In the genomic region with DNA sequence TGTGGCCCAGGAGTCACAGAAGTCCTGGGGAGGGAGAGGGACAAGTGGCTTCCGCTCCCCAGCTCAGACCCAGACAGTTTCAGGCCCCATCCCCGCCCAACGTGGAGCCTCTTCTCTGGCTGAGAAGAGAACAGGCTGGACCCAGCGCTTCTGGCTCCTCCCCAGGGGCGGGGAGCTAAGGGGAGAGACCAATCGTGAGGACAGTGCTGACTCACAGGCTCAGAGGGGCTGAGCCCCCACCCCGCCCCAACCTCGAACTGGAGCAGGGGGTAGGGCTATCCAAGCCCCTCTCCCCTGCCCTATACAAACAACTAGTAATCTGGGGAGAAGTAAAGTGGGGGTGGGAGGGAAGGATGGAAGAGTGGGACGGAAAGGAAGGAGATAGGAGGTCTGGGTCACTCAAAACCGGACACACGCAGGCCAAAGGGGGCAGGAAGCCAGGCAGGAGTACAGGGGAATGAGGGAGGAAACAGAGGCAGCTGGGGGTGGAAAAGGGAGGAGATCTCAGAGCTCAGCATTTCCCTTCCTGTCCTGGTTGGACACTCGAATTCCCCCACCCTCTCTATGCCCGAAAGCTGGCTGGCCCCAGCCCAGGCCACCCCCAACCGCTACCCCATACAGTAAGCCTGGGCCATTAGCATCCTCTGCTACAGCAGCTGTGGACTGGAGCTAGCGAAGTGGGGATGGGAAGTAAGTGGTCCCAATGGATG, we compare ENCODE assay signal across 1 cellular context.
A peak's percentile ranks its signal among the peaks of the same experiment; 100 is the strongest.
TF ChIP-seq lines count a peak whose summit lies in the region.

A gene with protein sequence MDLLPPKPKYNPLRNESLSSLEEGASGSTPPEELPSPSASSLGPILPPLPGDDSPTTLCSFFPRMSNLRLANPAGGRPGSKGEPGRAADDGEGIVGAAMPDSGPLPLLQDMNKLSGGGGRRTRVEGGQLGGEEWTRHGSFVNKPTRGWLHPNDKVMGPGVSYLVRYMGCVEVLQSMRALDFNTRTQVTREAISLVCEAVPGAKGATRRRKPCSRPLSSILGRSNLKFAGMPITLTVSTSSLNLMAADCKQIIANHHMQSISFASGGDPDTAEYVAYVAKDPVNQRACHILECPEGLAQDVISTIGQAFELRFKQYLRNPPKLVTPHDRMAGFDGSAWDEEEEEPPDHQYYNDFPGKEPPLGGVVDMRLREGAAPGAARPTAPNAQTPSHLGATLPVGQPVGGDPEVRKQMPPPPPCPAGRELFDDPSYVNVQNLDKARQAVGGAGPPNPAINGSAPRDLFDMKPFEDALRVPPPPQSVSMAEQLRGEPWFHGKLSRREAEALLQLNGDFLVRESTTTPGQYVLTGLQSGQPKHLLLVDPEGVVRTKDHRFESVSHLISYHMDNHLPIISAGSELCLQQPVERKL (minus strand): TSS at position 117 of the 710 bp plus-strand sequence. CDS start 221 bp downstream, outside the sequence.

TF ChIP-seq in HepG2, 621 proteins besides CTCF, POLR2A, EP300 and RAD21 (continued from another document and continues in another):
- TF ChIP-seq, protein P1, sequence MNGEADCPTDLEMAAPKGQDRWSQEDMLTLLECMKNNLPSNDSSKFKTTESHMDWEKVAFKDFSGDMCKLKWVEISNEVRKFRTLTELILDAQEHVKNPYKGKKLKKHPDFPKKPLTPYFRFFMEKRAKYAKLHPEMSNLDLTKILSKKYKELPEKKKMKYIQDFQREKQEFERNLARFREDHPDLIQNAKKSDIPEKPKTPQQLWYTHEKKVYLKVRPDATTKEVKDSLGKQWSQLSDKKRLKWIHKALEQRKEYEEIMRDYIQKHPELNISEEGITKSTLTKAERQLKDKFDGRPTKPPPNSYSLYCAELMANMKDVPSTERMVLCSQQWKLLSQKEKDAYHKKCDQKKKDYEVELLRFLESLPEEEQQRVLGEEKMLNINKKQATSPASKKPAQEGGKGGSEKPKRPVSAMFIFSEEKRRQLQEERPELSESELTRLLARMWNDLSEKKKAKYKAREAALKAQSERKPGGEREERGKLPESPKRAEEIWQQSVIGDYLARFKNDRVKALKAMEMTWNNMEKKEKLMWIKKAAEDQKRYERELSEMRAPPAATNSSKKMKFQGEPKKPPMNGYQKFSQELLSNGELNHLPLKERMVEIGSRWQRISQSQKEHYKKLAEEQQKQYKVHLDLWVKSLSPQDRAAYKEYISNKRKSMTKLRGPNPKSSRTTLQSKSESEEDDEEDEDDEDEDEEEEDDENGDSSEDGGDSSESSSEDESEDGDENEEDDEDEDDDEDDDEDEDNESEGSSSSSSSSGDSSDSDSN (CRISPR knock-in tag; IDR thresholded peaks at IDR 0.05) = peak; percentile 20; the same call in 1 of the 2 replicates
- TF ChIP-seq, protein P2, sequence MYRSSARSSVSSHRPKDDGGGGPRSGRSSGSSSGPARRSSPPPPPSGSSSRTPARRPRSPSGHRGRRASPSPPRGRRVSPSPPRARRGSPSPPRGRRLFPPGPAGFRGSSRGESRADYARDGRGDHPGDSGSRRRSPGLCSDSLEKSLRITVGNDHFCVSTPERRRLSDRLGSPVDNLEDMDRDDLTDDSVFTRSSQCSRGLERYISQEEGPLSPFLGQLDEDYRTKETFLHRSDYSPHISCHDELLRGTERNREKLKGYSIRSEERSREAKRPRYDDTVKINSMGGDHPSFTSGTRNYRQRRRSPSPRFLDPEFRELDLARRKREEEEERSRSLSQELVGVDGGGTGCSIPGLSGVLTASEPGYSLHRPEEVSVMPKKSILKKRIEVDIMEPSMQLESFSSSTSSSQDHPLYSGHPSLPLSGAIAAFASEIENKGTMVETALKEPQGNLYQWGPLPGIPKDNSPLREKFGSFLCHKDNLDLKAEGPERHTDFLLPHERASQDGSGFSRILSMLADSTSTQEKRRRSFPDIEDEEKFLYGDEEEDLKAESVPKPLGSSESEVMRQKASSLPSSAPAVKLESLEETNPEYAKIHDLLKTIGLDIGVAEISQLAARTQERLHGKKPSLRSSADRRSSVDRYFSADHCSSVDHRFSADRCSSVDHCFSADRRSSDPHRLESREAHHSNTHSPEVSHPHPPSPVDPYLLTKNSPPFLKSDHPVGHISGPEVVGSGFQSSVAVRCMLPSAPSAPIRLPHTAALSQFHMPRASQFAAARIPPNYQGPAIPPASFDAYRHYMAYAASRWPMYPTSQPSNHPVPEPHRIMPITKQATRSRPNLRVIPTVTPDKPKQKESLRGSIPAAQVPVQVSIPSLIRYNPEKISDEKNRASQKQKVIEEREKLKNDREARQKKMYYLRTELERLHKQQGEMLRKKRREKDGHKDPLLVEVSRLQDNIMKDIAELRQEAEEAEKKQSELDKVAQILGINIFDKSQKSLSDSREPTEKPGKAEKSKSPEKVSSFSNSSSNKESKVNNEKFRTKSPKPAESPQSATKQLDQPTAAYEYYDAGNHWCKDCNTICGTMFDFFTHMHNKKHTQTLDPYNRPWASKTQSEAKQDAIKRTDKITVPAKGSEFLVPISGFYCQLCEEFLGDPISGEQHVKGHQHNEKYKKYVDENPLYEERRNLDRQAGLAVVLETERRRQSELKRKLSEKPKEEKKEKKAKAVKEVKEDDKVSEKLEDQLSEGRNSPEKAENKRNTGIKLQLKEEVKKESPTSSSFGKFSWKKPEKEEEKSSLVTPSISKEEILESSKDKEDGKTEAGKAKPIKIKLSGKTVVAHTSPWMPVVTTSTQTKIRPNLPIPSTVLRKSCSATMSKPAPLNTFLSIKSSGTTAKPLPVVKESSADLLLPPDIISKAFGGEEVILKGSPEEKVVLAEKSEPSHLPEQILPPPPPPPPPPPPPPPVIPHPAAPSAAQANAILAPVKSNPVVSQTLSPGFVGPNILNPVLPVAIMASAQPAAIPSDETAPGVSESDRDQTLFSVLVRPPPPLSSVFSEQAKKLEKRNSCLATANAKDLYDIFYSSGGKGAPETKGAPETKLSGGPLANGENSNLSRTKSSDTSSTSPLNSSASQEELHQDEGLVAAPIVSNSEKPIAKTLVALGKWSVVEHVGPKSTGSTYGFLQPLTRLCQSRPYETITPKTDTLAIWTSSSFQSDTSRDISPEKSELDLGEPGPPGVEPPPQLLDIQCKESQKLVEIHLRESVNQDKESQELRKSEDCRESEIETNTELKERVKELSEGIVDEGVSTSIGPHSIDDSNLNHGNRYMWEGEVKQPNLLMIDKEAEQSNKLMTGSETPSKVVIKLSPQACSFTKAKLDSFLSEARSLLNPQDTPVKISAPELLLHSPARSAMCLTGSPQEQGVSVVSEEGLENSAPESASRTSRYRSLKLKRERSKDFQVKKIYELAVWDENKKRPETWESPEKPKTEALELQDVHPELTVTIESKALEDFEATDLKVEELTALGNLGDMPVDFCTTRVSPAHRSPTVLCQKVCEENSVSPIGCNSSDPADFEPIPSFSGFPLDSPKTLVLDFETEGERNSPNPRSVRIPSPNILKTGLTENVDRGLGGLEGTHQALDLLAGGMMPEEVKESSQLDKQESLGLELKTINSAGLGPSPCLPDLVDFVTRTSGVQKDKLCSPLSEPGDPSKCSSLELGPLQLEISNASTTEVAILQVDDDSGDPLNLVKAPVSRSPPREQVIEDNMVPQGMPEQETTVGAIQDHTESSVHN (CRISPR knock-in tag; IDR thresholded peaks at IDR 0.05) = no peak
- TF ChIP-seq ZNF7 (CRISPR knock-in tag; IDR thresholded peaks at IDR 0.05) = no peak
- TF ChIP-seq, protein P3, sequence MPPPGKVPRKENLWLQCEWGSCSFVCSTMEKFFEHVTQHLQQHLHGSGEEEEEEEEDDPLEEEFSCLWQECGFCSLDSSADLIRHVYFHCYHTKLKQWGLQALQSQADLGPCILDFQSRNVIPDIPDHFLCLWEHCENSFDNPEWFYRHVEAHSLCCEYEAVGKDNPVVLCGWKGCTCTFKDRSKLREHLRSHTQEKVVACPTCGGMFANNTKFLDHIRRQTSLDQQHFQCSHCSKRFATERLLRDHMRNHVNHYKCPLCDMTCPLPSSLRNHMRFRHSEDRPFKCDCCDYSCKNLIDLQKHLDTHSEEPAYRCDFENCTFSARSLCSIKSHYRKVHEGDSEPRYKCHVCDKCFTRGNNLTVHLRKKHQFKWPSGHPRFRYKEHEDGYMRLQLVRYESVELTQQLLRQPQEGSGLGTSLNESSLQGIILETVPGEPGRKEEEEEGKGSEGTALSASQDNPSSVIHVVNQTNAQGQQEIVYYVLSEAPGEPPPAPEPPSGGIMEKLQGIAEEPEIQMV (CRISPR knock-in tag; IDR thresholded peaks at IDR 0.05; ENCODE audit: low read depth) = no peak
- no peak for TF ChIP-seq SMC3 (IDR thresholded peaks at IDR 0.05; ENCODE audit: low read length)
- no peak for TF ChIP-seq KDM4B (CRISPR knock-in tag; IDR thresholded peaks at IDR 0.05)
- TF ChIP-seq NBN (conservative IDR thresholded peaks at IDR 0.05) = no peak
- TF ChIP-seq ZFP62 (CRISPR knock-in tag; IDR thresholded peaks at IDR 0.05) = no peak
- TF ChIP-seq GTF3A (CRISPR knock-in tag; conservative IDR thresholded peaks at IDR 0.05) = no peak
- TF ChIP-seq, protein P4, sequence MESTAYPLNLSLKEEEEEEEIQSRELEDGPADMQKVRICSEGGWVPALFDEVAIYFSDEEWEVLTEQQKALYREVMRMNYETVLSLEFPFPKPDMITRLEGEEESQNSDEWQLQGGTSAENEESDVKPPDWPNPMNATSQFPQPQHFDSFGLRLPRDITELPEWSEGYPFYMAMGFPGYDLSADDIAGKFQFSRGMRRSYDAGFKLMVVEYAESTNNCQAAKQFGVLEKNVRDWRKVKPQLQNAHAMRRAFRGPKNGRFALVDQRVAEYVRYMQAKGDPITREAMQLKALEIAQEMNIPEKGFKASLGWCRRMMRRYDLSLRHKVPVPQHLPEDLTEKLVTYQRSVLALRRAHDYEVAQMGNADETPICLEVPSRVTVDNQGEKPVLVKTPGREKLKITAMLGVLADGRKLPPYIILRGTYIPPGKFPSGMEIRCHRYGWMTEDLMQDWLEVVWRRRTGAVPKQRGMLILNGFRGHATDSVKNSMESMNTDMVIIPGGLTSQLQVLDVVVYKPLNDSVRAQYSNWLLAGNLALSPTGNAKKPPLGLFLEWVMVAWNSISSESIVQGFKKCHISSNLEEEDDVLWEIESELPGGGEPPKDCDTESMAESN (CRISPR knock-in tag; conservative IDR thresholded peaks at IDR 0.05) = no peak
- no peak for TF ChIP-seq ZNF589 (CRISPR knock-in tag; conservative IDR thresholded peaks at IDR 0.05)
- TF ChIP-seq MTA3 (CRISPR knock-in tag; IDR thresholded peaks at IDR 0.05) = no peak
- TF ChIP-seq FIP1L1 (IDR thresholded peaks at IDR 0.05; ENCODE audit: borderline replicate concordance, insufficient read depth, low read depth, low read length) = no peak
- TF ChIP-seq SALL1 (CRISPR knock-in tag; IDR thresholded peaks at IDR 0.05) = peak; percentile 43
- no peak; the same call in 1 of the 2 replicates for TF ChIP-seq PHF21A (CRISPR knock-in tag; IDR thresholded peaks at IDR 0.05)
- TF ChIP-seq, protein P5, sequence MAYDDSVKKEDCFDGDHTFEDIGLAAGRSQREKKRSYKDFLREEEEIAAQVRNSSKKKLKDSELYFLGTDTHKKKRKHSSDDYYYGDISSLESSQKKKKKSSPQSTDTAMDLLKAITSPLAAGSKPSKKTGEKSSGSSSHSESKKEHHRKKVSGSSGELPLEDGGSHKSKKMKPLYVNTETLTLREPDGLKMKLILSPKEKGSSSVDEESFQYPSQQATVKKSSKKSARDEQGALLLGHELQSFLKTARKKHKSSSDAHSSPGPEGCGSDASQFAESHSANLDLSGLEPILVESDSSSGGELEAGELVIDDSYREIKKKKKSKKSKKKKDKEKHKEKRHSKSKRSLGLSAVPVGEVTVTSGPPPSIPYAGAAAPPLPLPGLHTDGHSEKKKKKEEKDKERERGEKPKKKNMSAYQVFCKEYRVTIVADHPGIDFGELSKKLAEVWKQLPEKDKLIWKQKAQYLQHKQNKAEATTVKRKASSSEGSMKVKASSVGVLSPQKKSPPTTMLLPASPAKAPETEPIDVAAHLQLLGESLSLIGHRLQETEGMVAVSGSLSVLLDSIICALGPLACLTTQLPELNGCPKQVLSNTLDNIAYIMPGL (CRISPR knock-in tag; IDR thresholded peaks at IDR 0.05; ENCODE audit: borderline replicate concordance in 1 of 2, low read depth in 1 of 2) = no peak; a peak in 2 of 4 replicates
- no peak for TF ChIP-seq CENPX (CRISPR knock-in tag; IDR thresholded peaks at IDR 0.05)
- no peak for TF ChIP-seq KAT2B (IDR thresholded peaks at IDR 0.05; ENCODE audit: borderline replicate concordance, low read depth, low read length)
- TF ChIP-seq, protein P6, sequence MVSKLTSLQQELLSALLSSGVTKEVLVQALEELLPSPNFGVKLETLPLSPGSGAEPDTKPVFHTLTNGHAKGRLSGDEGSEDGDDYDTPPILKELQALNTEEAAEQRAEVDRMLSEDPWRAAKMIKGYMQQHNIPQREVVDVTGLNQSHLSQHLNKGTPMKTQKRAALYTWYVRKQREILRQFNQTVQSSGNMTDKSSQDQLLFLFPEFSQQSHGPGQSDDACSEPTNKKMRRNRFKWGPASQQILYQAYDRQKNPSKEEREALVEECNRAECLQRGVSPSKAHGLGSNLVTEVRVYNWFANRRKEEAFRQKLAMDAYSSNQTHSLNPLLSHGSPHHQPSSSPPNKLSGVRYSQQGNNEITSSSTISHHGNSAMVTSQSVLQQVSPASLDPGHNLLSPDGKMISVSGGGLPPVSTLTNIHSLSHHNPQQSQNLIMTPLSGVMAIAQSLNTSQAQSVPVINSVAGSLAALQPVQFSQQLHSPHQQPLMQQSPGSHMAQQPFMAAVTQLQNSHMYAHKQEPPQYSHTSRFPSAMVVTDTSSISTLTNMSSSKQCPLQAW (CRISPR knock-in tag; IDR thresholded peaks at IDR 0.05) = peak; percentile 83
- TF ChIP-seq CHD2 (IDR thresholded peaks at IDR 0.05; ENCODE audit: low read depth, low read length) = no peak
- TF ChIP-seq REL (CRISPR knock-in tag; conservative IDR thresholded peaks at IDR 0.05) = no peak
- TF ChIP-seq DR1 (CRISPR knock-in tag; IDR thresholded peaks at IDR 0.05) = no peak
- TF ChIP-seq, protein P7, sequence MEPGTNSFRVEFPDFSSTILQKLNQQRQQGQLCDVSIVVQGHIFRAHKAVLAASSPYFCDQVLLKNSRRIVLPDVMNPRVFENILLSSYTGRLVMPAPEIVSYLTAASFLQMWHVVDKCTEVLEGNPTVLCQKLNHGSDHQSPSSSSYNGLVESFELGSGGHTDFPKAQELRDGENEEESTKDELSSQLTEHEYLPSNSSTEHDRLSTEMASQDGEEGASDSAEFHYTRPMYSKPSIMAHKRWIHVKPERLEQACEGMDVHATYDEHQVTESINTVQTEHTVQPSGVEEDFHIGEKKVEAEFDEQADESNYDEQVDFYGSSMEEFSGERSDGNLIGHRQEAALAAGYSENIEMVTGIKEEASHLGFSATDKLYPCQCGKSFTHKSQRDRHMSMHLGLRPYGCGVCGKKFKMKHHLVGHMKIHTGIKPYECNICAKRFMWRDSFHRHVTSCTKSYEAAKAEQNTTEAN (CRISPR knock-in tag; conservative IDR thresholded peaks at IDR 0.05) = no peak
- TF ChIP-seq ZNF3 (CRISPR knock-in tag; IDR thresholded peaks at IDR 0.05) = no peak
- TF ChIP-seq SP1 (IDR thresholded peaks at IDR 0.05) = no peak
- peak; percentile 37; the same call in 1 of the 2 replicates for TF ChIP-seq SP1 (CRISPR knock-in tag; IDR thresholded peaks at IDR 0.05)
- no peak for TF ChIP-seq MEF2D (CRISPR knock-in tag; IDR thresholded peaks at IDR 0.05)
- no peak for TF ChIP-seq FOXC1 (CRISPR knock-in tag; IDR thresholded peaks at IDR 0.05; ENCODE audit: borderline replicate concordance)
- no peak for TF ChIP-seq FOXJ3 (CRISPR knock-in tag; IDR thresholded peaks at IDR 0.05; ENCODE audit: borderline replicate concordance)
- no peak for TF ChIP-seq ZNF816 (CRISPR knock-in tag; IDR thresholded peaks at IDR 0.05; ENCODE audit: borderline replicate concordance)
- TF ChIP-seq, protein P8, sequence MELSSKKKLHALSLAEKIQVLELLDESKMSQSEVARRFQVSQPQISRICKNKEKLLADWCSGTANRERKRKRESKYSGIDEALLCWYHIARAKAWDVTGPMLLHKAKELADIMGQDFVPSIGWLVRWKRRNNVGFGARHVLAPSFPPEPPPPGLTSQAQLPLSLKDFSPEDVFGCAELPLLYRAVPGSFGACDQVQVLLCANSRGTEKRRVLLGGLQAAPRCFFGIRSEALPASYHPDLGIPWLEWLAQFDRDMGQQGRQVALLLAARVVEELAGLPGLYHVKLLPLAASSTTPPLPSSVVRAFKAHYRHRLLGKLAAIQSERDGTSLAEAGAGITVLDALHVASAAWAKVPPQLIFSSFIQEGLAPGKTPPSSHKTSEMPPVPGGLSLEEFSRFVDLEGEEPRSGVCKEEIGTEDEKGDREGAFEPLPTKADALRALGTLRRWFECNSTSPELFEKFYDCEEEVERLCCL (CRISPR knock-in tag; IDR thresholded peaks at IDR 0.05; ENCODE audit: borderline replicate concordance) = no peak
- TF ChIP-seq ZNF496 (CRISPR knock-in tag; IDR thresholded peaks at IDR 0.05; ENCODE audit: insufficient replicate concordance) = no peak
